In the genomic region with DNA sequence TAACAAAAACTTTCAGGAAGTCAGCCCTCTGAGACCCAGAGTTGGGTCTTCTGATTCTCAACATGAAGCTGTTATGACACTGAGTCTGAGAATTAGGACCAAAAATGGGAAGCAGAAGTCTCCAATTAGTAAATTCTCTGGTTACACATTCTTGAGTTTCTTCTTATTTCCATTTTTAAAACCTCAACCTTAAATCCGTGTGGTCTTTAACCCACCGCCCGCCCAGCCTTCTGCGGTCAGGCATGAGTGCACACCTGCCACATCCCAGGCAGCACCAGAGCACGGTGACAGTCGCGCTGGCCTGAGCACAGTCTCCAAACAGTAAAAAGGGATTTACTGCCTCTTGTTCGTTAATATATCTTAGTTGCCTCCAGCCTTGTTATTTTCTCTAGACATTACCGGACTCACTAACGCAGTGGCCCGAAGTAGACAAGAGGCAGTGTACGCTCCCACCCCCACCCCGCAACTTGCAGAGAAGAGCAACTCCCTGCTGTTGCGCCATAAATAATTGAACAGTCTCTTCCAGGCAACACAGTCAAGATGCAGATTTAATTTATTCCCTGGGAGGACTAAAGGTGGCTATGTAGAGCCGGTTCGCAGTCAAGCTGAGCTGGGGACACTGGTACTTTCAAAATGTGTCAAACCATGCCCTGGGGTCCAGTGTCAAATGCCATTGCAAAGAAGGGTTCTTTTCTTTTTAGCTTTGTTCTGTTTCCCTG, we compare ENCODE assay signal across 10 cellular contexts.
DNase-seq lines count a peak whose midpoint lies in the region; ATAC-seq and TF ChIP-seq lines count a peak whose summit lies in the region.
"Had no signal": no experiment of that assay in that cellular context is flagged by ENCODE, and none has a peak within 500 bp of the region (broad histone marks: within the 10 kb centered on the region; RNA-seq: fewer than 3 reads in every experiment).

No MANE protein-coding gene starts in this region.

- H3K4me1 Mint-ChIP-seq in osteocyte (ENCODE audit: unreplicated experiment), result peaks cover 36% of the 10 kb centered on the region

- H3K36me3 ChIP-seq in ectodermal cell (ENCODE audit: control insufficient read depth, insufficient read depth, low read length) (no peaks in the 10 kb centered on the region), OCI-LY7 (ENCODE audit: insufficient read depth, low read length) (no peaks in the 10 kb centered on the region)
- H3K36me3 ChIP-seq: colonic mucosa had no signal

- 76 to 81% methylated on average over 16 of the region's 16 CpGs for WGBS in ectodermal cell, 2 experiments

- H3K9me3 Mint-ChIP-seq in osteocyte (ENCODE audit: unreplicated experiment), result peaks cover 3% of the 10 kb centered on the region

- H3K79me2 ChIP-seq in OCI-LY7 (ENCODE audit: insufficient read depth, low read depth, low read length), result no peaks in the 10 kb centered on the region

- H3K27me3 Mint-ChIP-seq in osteocyte (ENCODE audit: unreplicated experiment), result no peaks in the 10 kb centered on the region

- H3K4me3 Mint-ChIP-seq in osteocyte (ENCODE audit: unreplicated experiment), result peak overlapping the region; percentile 24
- H3K4me3 Mint-ChIP-seq: stimulated activated naive CD8-positive, alpha-beta T cell treated with anti-CD3 and anti-CD28 coated beads, Interleukin-15, Interleukin-2, amounts not matched to agents 100 ng/mL and 50 ng/mL, for 24 hours had no signal

- peak; percentile 22 for DNase-seq in GM12864 (ENCODE audit: low read depth)
- DNase-seq in osteocyte (ENCODE audit: extremely low spot score, unreplicated experiment), result no peak
- no peak for DNase-seq in OCI-LY7 (ENCODE audit: low spot score)
- no peak for DNase-seq in NCI-H2196 (lab: John Stamatoyannopoulos, UW; ENCODE audit: unreplicated experiment)
- DNase-seq in GM19238 (ENCODE audit: insufficient read length, low spot score), result no peak
- DNase-seq in NCI-H2171 treated with DMSO at 0.1 percent for 48 hours (lab: John Stamatoyannopoulos, UW), result no peak
- DNase-seq: colonic mucosa had no signal

- H3K4me2 ChIP-seq in OCI-LY7 (ENCODE audit: low read length), result no peak overlapping the region

- no peaks in the 10 kb centered on the region for H3K9me3 ChIP-seq in ectodermal cell (ENCODE audit: control insufficient read depth, low read length)
- no peaks in the 10 kb centered on the region for H3K9me3 ChIP-seq in OCI-LY7 (ENCODE audit: low read length)
- H3K9me3 ChIP-seq: colonic mucosa had no signal

- H3K4me1 ChIP-seq in ectodermal cell (ENCODE audit: control insufficient read depth, insufficient read depth, low read length) (peaks cover 12% of the 10 kb centered on the region), OCI-LY7 (ENCODE audit: insufficient read depth, low read length, poor library complexity, severe bottlenecking) (no peaks in the 10 kb centered on the region)
- H3K4me1 ChIP-seq: colonic mucosa had no signal

- H3K27ac Mint-ChIP-seq in osteocyte (ENCODE audit: unreplicated experiment), result peak overlapping the region; percentile 98
- H3K27ac Mint-ChIP-seq: stimulated activated naive CD8-positive, alpha-beta T cell treated with anti-CD3 and anti-CD28 coated beads, Interleukin-15, Interleukin-2, amounts not matched to agents 100 ng/mL and 50 ng/mL, for 24 hours had no signal

- TF ChIP-seq CTCF in GM12864 (IDR thresholded peaks at IDR 0.05; ENCODE audit: low read depth, low read length, missing control alignments) (no peak), osteocyte (IDR thresholded peaks at IDR 0.05) (no peak), OCI-LY7 (conservative IDR thresholded peaks at IDR 0.05; ENCODE audit: low read length) (no peak)

- ATAC-seq in HG02852 (IDR thresholded peaks at IDR 0.05; ENCODE audit: unreplicated experiment), result peak; percentile 42

- no peak overlapping the region for H2AFZ ChIP-seq in OCI-LY7 (ENCODE audit: low read length)

- POLR2A ChIA-PET in OCI-LY7 (lab: Charles Lee), result interaction anchor here (0.7 kb wide), 1 partner anchor 203 kb away, joined by 5 read pairs; no protein-coding TSS in a partner anchor

- H3K27ac ChIP-seq in ectodermal cell (ENCODE audit: insufficient read depth, low read depth, low read length, poor library complexity, severe bottlenecking) (peak overlapping the region; percentile 55), OCI-LY7 (ENCODE audit: low read depth, low read length, poor library complexity, severe bottlenecking) (no peak overlapping the region)
- H3K27ac ChIP-seq: colonic mucosa had no signal

- no peaks in the 10 kb centered on the region for H3K36me3 Mint-ChIP-seq in osteocyte (ENCODE audit: unreplicated experiment)

- CTCF ChIA-PET in OCI-LY7 (lab: Charles Lee; ENCODE audit: unreplicated experiment), result no interaction called here

- no peaks in the 10 kb centered on the region for H3K9me2 ChIP-seq in OCI-LY7 (ENCODE audit: insufficient read depth, low read length)

- H3K4me3 ChIP-seq in GM12864 (ENCODE audit: low read depth, low read length) (no peak overlapping the region), ectodermal cell (ENCODE audit: insufficient read depth, low read depth, low read length) (no peak overlapping the region), OCI-LY7 (ENCODE audit: low read depth, low read length, poor library complexity, severe bottlenecking) (no peak overlapping the region)
- H3K4me3 ChIP-seq: colonic mucosa had no signal

- BruUV-seq in OCI-LY7 (replicated peaks; lab: Mats Ljungman, UMichigan), result no TSS peak

- H3K27me3 ChIP-seq in ectodermal cell (ENCODE audit: control insufficient read depth, insufficient read depth, low read length, poor library complexity, severe bottlenecking), result no peaks in the 10 kb centered on the region
- H3K27me3 ChIP-seq: colonic mucosa had no signal

- H4K20me1 ChIP-seq in OCI-LY7 (ENCODE audit: insufficient read depth, low read length), result no peaks in the 10 kb centered on the region

- intact Hi-C loops in OCI-LY7 (cut with micrococcal nuclease; ENCODE audit: unreplicated experiment), result no loop called here
